Comparison of ENCODE assay signal across 27 cellular contexts in genomic region chr1:160330119-160330518, GRCh38. TPM values are rescaled to one million over a fixed set of nuclear protein-coding genes. Genes with fewer than 3 reads are reported as not detected.
DNase-seq lines count a peak whose midpoint lies in the region; ATAC-seq and TF ChIP-seq lines count a peak whose summit lies in the region.
"Had no signal": no experiment of that assay in that cellular context is flagged by ENCODE, and none has a peak within 500 bp of the region (broad histone marks: within the 10 kb centered on the region; RNA-seq: fewer than 3 reads in every experiment).

No MANE protein-coding gene starts in this region.

- H3K4me1 ChIP-seq in mesendoderm (ENCODE audit: control insufficient read depth, low read depth, low read length) (no peaks in the 10 kb centered on the region), Peyer's patch (no peaks in the 10 kb centered on the region)
- H3K4me1 ChIP-seq: colonic mucosa, upper lobe of left lung had no signal

- H3K4me2 ChIP-seq in mesendoderm (ENCODE audit: low read length), result no peak overlapping the region

- H2BK5ac ChIP-seq in mesendoderm (ENCODE audit: low read length), result no peak overlapping the region

- no peaks in the 10 kb centered on the region for H3K27me3 Mint-ChIP-seq in activated CD4-positive, alpha-beta memory T cell treated with anti-CD3 and anti-CD28 coated beads for 36 hours
- no peaks in the 10 kb centered on the region for H3K27me3 Mint-ChIP-seq in activated CD4-positive, alpha-beta memory T cell treated with anti-CD3 and anti-CD28 coated beads, Interleukin-2, amount 10 ng/mL, durations not matched to agents 7 days and 5 days
- no peaks in the 10 kb centered on the region for H3K27me3 Mint-ChIP-seq in T-helper 17 cell
- no peaks in the 10 kb centered on the region for H3K27me3 Mint-ChIP-seq in chondrocyte (ENCODE audit: low read depth)
- H3K27me3 Mint-ChIP-seq: activated naive CD8-positive, alpha-beta T cell treated with anti-CD3 and anti-CD28 coated beads, Interleukin-2, amount 10 ng/mL, durations not matched to agents 7 days and 5 days; naive B cell had no signal

- no peak overlapping the region for H3K4ac ChIP-seq in mesendoderm (ENCODE audit: low read depth, low read length)

- H3K36me3 Mint-ChIP-seq in activated CD4-positive, alpha-beta memory T cell treated with anti-CD3 and anti-CD28 coated beads for 36 hours, result peaks cover 47% of the 10 kb centered on the region
- H3K36me3 Mint-ChIP-seq in activated CD4-positive, alpha-beta memory T cell treated with anti-CD3 and anti-CD28 coated beads, Interleukin-2, amount 10 ng/mL, durations not matched to agents 7 days and 5 days (ENCODE audit: low read depth), result peaks cover 75% of the 10 kb centered on the region
- H3K36me3 Mint-ChIP-seq in T-helper 17 cell (ENCODE audit: low read depth) (peaks cover 4% of the 10 kb centered on the region), chondrocyte (ENCODE audit: low read depth) (peaks cover 38% of the 10 kb centered on the region)

- H3K27ac ChIP-seq in mesendoderm (ENCODE audit: low read depth, low read length), result no peak overlapping the region
- no peak overlapping the region for H3K27ac ChIP-seq in Peyer's patch
- H3K27ac ChIP-seq: C4-2B, colonic mucosa, upper lobe of left lung had no signal

- H4K5ac ChIP-seq in mesendoderm (ENCODE audit: low read length), result no peak overlapping the region

- peak overlapping the region; percentile 35 for H3K27ac Mint-ChIP-seq in activated CD4-positive, alpha-beta memory T cell treated with anti-CD3 and anti-CD28 coated beads for 36 hours
- no peak overlapping the region for H3K27ac Mint-ChIP-seq in activated CD4-positive, alpha-beta memory T cell treated with anti-CD3 and anti-CD28 coated beads, Interleukin-2, amount 10 ng/mL, durations not matched to agents 7 days and 5 days
- H3K27ac Mint-ChIP-seq in T-helper 17 cell (peak overlapping the region; percentile 57), chondrocyte (ENCODE audit: unreplicated experiment) (no peak overlapping the region)
- H3K27ac Mint-ChIP-seq: activated naive CD8-positive, alpha-beta T cell treated with anti-CD3 and anti-CD28 coated beads, Interleukin-2, amount 10 ng/mL, durations not matched to agents 7 days and 5 days had no signal

- H3K36me3 ChIP-seq in mesendoderm (ENCODE audit: control insufficient read depth, insufficient read depth, low read length), result peaks cover 6% of the 10 kb centered on the region
- peaks cover 0 to 99% (median 0%) of the 10 kb centered on the region in 3 donors for H3K36me3 ChIP-seq in Peyer's patch

- CTCF ChIA-PET in activated CD4-positive, alpha-beta memory T cell treated with anti-CD3 and anti-CD28 coated beads for 36 hours (lab: Charles Lee), result interaction anchor here (0.7 to 1.9 kb wide), 3 partner anchors 38 to 72 kb away, joined by 4 to 7 read pairs (median 7); no protein-coding TSS in a partner anchor
- CTCF ChIA-PET in activated CD4-positive, alpha-beta memory T cell treated with anti-CD3 and anti-CD28 coated beads, Interleukin-2, amount 10 ng/mL, durations not matched to agents 7 days and 5 days (lab: Charles Lee), result interaction anchor here (0.6 to 2.6 kb wide), 3 partner anchors 39 to 46 kb away, joined by 3 to 11 read pairs (median 3); no protein-coding TSS in a partner anchor

- H2BK15ac ChIP-seq in mesendoderm (replicated peaks; ENCODE audit: low read depth), result no peak overlapping the region

- no peak for DNase-seq in activated CD4-positive, alpha-beta memory T cell treated with anti-CD3 and anti-CD28 coated beads for 36 hours
- no peak for DNase-seq in activated CD4-positive, alpha-beta memory T cell treated with anti-CD3 and anti-CD28 coated beads, Interleukin-2, amount 10 ng/mL, durations not matched to agents 7 days and 5 days
- DNase-seq in DMS53 (lab: John Stamatoyannopoulos, UW) (peak; percentile 60), T-helper 17 cell (no peak), mesendoderm (peak; percentile 6), Peyer's patch (no peak), chondrocyte (ENCODE audit: low spot score) (no peak)
- DNase-seq in stimulated activated CD4-positive, alpha-beta T cell treated with anti-CD3 and anti-CD28 coated beads, Interleukin-2, amount 100 ng/mL, for 48 hours, result no peak
- DNase-seq: activated CD4-positive, CD25-positive, alpha-beta regulatory T cell; activated CD8-positive, alpha-beta memory T cell treated with anti-CD3 and anti-CD28 coated beads for 24 hours; activated naive CD8-positive, alpha-beta T cell treated with anti-CD3 and anti-CD28 coated beads, Interleukin-2, amount 10 ng/mL, durations not matched to agents 7 days and 5 days; colonic mucosa; DMS 273 treated with DMSO at 0.1 percent for 48 hours; GOT3; left cardiac atrium; naive B cell; NCI-H1048; NCI-H446 treated with DMSO at 0.1 percent for 48 hours; nucleus accumbens; RPMI8226; spleen; stimulated activated CD4-positive, alpha-beta T cell treated with anti-CD3 and anti-CD28 coated beads, Interleukin-4, amount 100 ng/mL, for 4 hours; T-helper 9 cell; upper lobe of left lung had no signal

- no peak for TF ChIP-seq POLR2A in Peyer's patch (IDR thresholded peaks at IDR 0.05)

- intact Hi-C loops in activated CD4-positive, alpha-beta memory T cell treated with anti-CD3 and anti-CD28 coated beads for 36 hours (cut with micrococcal nuclease), result no loop called here

- no peak for ATAC-seq in T-helper 17 cell
- ATAC-seq: left cardiac atrium had no signal

- H2BK120ac ChIP-seq in mesendoderm (ENCODE audit: low read depth, low read length), result no peak overlapping the region

- no peak overlapping the region for H3K4me3 Mint-ChIP-seq in activated CD4-positive, alpha-beta memory T cell treated with anti-CD3 and anti-CD28 coated beads for 36 hours
- H3K4me3 Mint-ChIP-seq in activated CD4-positive, alpha-beta memory T cell treated with anti-CD3 and anti-CD28 coated beads, Interleukin-2, amount 10 ng/mL, durations not matched to agents 7 days and 5 days, result no peak overlapping the region
- H3K4me3 Mint-ChIP-seq in T-helper 17 cell, result no peak overlapping the region
- no peak overlapping the region for H3K4me3 Mint-ChIP-seq in chondrocyte (ENCODE audit: unreplicated experiment)
- H3K4me3 Mint-ChIP-seq: activated naive CD8-positive, alpha-beta T cell treated with anti-CD3 and anti-CD28 coated beads, Interleukin-2, amount 10 ng/mL, durations not matched to agents 7 days and 5 days had no signal

- POLR2A ChIA-PET in activated CD4-positive, alpha-beta memory T cell treated with anti-CD3 and anti-CD28 coated beads for 36 hours (lab: Charles Lee), result no interaction called here
- POLR2A ChIA-PET in activated CD4-positive, alpha-beta memory T cell treated with anti-CD3 and anti-CD28 coated beads, Interleukin-2, amount 10 ng/mL, durations not matched to agents 7 days and 5 days (lab: Charles Lee), result interaction anchor here (1.0 to 1.5 kb wide), 2 partner anchors 13 kb away, joined by 3 to 4 read pairs; partner anchors contain the start of genes COPA and NCSTN

- H3K9me3 ChIP-seq in T-helper 17 cell (ENCODE audit: control insufficient read depth, low read length, poor library complexity, severe bottlenecking) (no peaks in the 10 kb centered on the region), Peyer's patch (no peaks in the 10 kb centered on the region)
- H3K9me3 ChIP-seq: colonic mucosa, spleen, upper lobe of left lung had no signal

- no peaks in the 10 kb centered on the region for H3K79me1 ChIP-seq in mesendoderm (ENCODE audit: low read length)

- H3K18ac ChIP-seq in mesendoderm (ENCODE audit: low read length), result no peak overlapping the region

- H3K79me2 ChIP-seq in mesendoderm (ENCODE audit: control insufficient read depth, insufficient read depth, low read length), result no peaks in the 10 kb centered on the region

- H3K23ac ChIP-seq in mesendoderm (ENCODE audit: low read length), result no peak overlapping the region

- no peaks in the 10 kb centered on the region for H3K27me3 ChIP-seq in mesendoderm (ENCODE audit: insufficient read depth, low read length, poor library complexity)
- H3K27me3 ChIP-seq in Peyer's patch, result no peaks in the 10 kb centered on the region
- H3K27me3 ChIP-seq: colonic mucosa, spleen, upper lobe of left lung had no signal

- no peak overlapping the region for H3K9ac ChIP-seq in mesendoderm (ENCODE audit: low read length)

- no peak overlapping the region for H3K56ac ChIP-seq in mesendoderm (ENCODE audit: low read length)

- TF ChIP-seq CTCF in Peyer's patch (IDR thresholded peaks at IDR 0.05), result no peak
- TF ChIP-seq CTCF in chondrocyte (IDR thresholded peaks at IDR 0.05), result no peak

- H4K8ac ChIP-seq in mesendoderm (ENCODE audit: low read depth, low read length), result no peak overlapping the region

- H3K4me1 Mint-ChIP-seq in activated CD4-positive, alpha-beta memory T cell treated with anti-CD3 and anti-CD28 coated beads for 36 hours (ENCODE audit: low read depth), result no peaks in the 10 kb centered on the region
- H3K4me1 Mint-ChIP-seq in activated CD4-positive, alpha-beta memory T cell treated with anti-CD3 and anti-CD28 coated beads, Interleukin-2, amount 10 ng/mL, durations not matched to agents 7 days and 5 days, result peaks cover 7% of the 10 kb centered on the region
- H3K4me1 Mint-ChIP-seq in T-helper 17 cell (peaks cover 5% of the 10 kb centered on the region), chondrocyte (ENCODE audit: low read depth) (no peaks in the 10 kb centered on the region)
- H3K4me1 Mint-ChIP-seq: activated naive CD8-positive, alpha-beta T cell treated with anti-CD3 and anti-CD28 coated beads, Interleukin-2, amount 10 ng/mL, durations not matched to agents 7 days and 5 days had no signal

- H3K4me3 ChIP-seq in mesendoderm (ENCODE audit: low read length), result no peak overlapping the region
- H3K4me3 ChIP-seq in Peyer's patch, result no peak overlapping the region
- H3K4me3 ChIP-seq: colonic mucosa, spleen, upper lobe of left lung had no signal

- H2AK5ac ChIP-seq in mesendoderm (ENCODE audit: low read length), result no peak overlapping the region

- H3K9me3 Mint-ChIP-seq in activated CD4-positive, alpha-beta memory T cell treated with anti-CD3 and anti-CD28 coated beads for 36 hours, result no peaks in the 10 kb centered on the region
- no peaks in the 10 kb centered on the region for H3K9me3 Mint-ChIP-seq in activated CD4-positive, alpha-beta memory T cell treated with anti-CD3 and anti-CD28 coated beads, Interleukin-2, amount 10 ng/mL, durations not matched to agents 7 days and 5 days
- no peaks in the 10 kb centered on the region for H3K9me3 Mint-ChIP-seq in chondrocyte (ENCODE audit: low read depth)
- H3K9me3 Mint-ChIP-seq: activated naive CD8-positive, alpha-beta T cell treated with anti-CD3 and anti-CD28 coated beads, Interleukin-2, amount 10 ng/mL, durations not matched to agents 7 days and 5 days; naive B cell had no signal

RNA-seq across cellular contexts. Expression of gene COPA, which starts 12.9 kb away (rescaled TPM):
- 100 to 1,000 TPM; 132 TPM for total RNA-seq in activated CD4-positive, alpha-beta memory T cell treated with anti-CD3 and anti-CD28 coated beads for 36 hours
- 100 to 1,000 TPM; 145 to 146 TPM for total RNA-seq in activated CD4-positive, alpha-beta memory T cell treated with anti-CD3 and anti-CD28 coated beads, Interleukin-2, amount 10 ng/mL, durations not matched to agents 7 days and 5 days
- total RNA-seq in T-helper 17 cell, result 100 to 1,000 TPM; 122 to 143 TPM
- 75.5 TPM for polyA plus RNA-seq in mesendoderm (2013, experiment 1 of 2)
- polyA plus RNA-seq in mesendoderm (2013, experiment 2 of 2), result 77.1 TPM
- 100 to 1,000 TPM; 109 to 173 (median 138) TPM for total RNA-seq in Peyer's patch
- 223 to 284 TPM (median 239 TPM) in 3 replicates for total RNA-seq in chondrocyte

RNA-seq across cellular contexts. Expression of gene NCSTN, which starts 13.1 kb away (rescaled TPM):
- total RNA-seq in activated CD4-positive, alpha-beta memory T cell treated with anti-CD3 and anti-CD28 coated beads for 36 hours, result 10 to 100 TPM; 39.8 to 42.6 TPM
- total RNA-seq in activated CD4-positive, alpha-beta memory T cell treated with anti-CD3 and anti-CD28 coated beads, Interleukin-2, amount 10 ng/mL, durations not matched to agents 7 days and 5 days, result 10 to 100 TPM; 64.5 to 65.3 TPM
- total RNA-seq in T-helper 17 cell (10 to 100 TPM; 63.3 to 65.6 TPM), Peyer's patch (100 to 1,000 TPM in 3 of 4 donors, 10 to 100 TPM in 1; 34.7 to 173 (median 158) TPM), chondrocyte (94.6 to 112 TPM (median 107 TPM) in 3 replicates)
- 57.0 TPM for polyA plus RNA-seq in mesendoderm (2013, experiment 1 of 2)
- polyA plus RNA-seq in mesendoderm (2013, experiment 2 of 2), result 53.7 TPM

RNA-seq across cellular contexts. Expression of gene NHLH1, which starts 36.8 kb away (rescaled TPM):
- total RNA-seq in activated CD4-positive, alpha-beta memory T cell treated with anti-CD3 and anti-CD28 coated beads for 36 hours, result under 1 TPM; 0.22 to 0.45 TPM
- total RNA-seq in activated CD4-positive, alpha-beta memory T cell treated with anti-CD3 and anti-CD28 coated beads, Interleukin-2, amount 10 ng/mL, durations not matched to agents 7 days and 5 days, result under 1 TPM; 0.40 to 0.43 TPM
- total RNA-seq in T-helper 17 cell (under 1 TPM; 0.17 to 0.21 TPM), Peyer's patch (under 1 TPM in 1 of 4 donors, not detected in 3; 0.80 TPM), chondrocyte (0.17 to 0.18 TPM in 2 of 3 replicates, not detected in the other)
- 0.31 TPM for polyA plus RNA-seq in mesendoderm (2013, experiment 1 of 2)
- 0.25 TPM for polyA plus RNA-seq in mesendoderm (2013, experiment 2 of 2)
- total RNA-seq: G401, LHCN-M2 had no signal

RNA-seq across cellular contexts. Expression of gene PEX19, which starts 45.2 kb away (rescaled TPM):
- 10 to 100 TPM; 50.0 to 61.1 TPM for total RNA-seq in activated CD4-positive, alpha-beta memory T cell treated with anti-CD3 and anti-CD28 coated beads for 36 hours
- total RNA-seq in activated CD4-positive, alpha-beta memory T cell treated with anti-CD3 and anti-CD28 coated beads, Interleukin-2, amount 10 ng/mL, durations not matched to agents 7 days and 5 days, result 10 to 100 TPM; 53.8 to 60.8 TPM
- total RNA-seq in T-helper 17 cell (10 to 100 TPM; 28.9 to 34.7 TPM), Peyer's patch (10 to 100 TPM; 25.4 to 45.6 (median 40.2) TPM), chondrocyte (40.9 to 52.9 TPM (median 43.8 TPM) in 3 replicates)
- polyA plus RNA-seq in mesendoderm (2013, experiment 1 of 2), result 39.4 TPM
- polyA plus RNA-seq in mesendoderm (2013, experiment 2 of 2), result 38.6 TPM

Comparison
In these comparisons a context has a peak if more than half of its experiments do, and no peak if none do; other contexts are left out.
1. H3K27ac Mint-ChIP-seq: peak in activated CD4-positive, alpha-beta memory T cell treated with anti-CD3 and anti-CD28 coated beads for 36 hours (single experiment) and T-helper 17 cell (single experiment); none in activated CD4-positive, alpha-beta memory T cell treated with anti-CD3 and anti-CD28 coated beads, Interleukin-2, amount 10 ng/mL, durations not matched to agents 7 days and 5 days (single experiment) and chondrocyte (single experiment).
2. DNase-seq: peak in DMS53 (single experiment) and mesendoderm (single experiment); none in activated CD4-positive, alpha-beta memory T cell treated with anti-CD3 and anti-CD28 coated beads for 36 hours (single experiment), activated CD4-positive, alpha-beta memory T cell treated with anti-CD3 and anti-CD28 coated beads, Interleukin-2, amount 10 ng/mL, durations not matched to agents 7 days and 5 days (single experiment), T-helper 17 cell (0 of 3), Peyer's patch (0 of 3), chondrocyte (single experiment) and stimulated activated CD4-positive, alpha-beta T cell treated with anti-CD3 and anti-CD28 coated beads, Interleukin-2, amount 100 ng/mL, for 48 hours (0 of 2).